ENCODE assay signal across 1 cellular context in the genomic region with DNA sequence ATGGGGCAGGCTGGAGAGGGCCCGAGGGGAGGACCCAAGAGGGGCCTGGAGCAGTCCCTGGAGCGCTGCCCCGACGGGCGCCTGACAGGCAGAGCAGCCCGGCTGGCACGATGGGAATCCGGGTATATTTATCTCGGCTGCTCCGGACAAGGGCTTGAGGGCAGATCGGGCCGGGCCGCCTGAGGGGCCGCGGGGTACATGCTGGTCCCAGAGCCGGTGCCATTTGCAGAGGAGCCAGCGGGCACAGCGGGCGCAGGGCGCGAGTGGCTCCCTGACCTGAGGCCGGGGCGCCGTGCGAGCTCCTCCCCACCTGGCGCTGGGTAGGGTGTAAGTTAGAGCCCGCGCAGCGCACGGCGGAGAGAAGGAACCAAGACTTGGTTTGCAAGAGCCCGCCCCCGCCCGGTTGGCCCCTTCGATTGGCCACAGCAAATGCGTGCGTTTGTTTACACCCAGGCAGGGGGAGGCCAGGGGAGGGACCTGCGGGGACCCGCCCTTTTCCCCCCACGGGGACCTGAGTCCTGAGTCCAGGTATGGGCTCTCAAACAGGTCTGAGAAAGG.
TF ChIP-seq lines count a peak whose summit lies in the region.

No MANE protein-coding gene starts in this region.

TF ChIP-seq in IMR-90, 13 proteins besides CTCF, POLR2A, EP300 and RAD21:
- TF ChIP-seq, protein P1, sequence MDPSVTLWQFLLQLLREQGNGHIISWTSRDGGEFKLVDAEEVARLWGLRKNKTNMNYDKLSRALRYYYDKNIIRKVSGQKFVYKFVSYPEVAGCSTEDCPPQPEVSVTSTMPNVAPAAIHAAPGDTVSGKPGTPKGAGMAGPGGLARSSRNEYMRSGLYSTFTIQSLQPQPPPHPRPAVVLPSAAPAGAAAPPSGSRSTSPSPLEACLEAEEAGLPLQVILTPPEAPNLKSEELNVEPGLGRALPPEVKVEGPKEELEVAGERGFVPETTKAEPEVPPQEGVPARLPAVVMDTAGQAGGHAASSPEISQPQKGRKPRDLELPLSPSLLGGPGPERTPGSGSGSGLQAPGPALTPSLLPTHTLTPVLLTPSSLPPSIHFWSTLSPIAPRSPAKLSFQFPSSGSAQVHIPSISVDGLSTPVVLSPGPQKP (IDR thresholded peaks at IDR 0.05; ENCODE audit: borderline replicate concordance, low read depth, low read length), result no peak
- no peak for TF ChIP-seq USF2 (IDR thresholded peaks at IDR 0.05; ENCODE audit: low read depth, low read length)
- TF ChIP-seq FOS (IDR thresholded peaks at IDR 0.05; ENCODE audit: low read depth, low read length), result no peak
- TF ChIP-seq NFE2L2 (IDR thresholded peaks at IDR 0.05; ENCODE audit: low read depth, low read length), result no peak
- no peak for TF ChIP-seq SMC3 (IDR thresholded peaks at IDR 0.05; ENCODE audit: low read depth, low read length)
- no peak for TF ChIP-seq MXI1 (IDR thresholded peaks at IDR 0.05; ENCODE audit: borderline replicate concordance, low read depth, low read length)
- TF ChIP-seq MAFK (IDR thresholded peaks at IDR 0.05; ENCODE audit: low read depth, low read length), result no peak
- TF ChIP-seq BHLHE40 (IDR thresholded peaks at IDR 0.05; ENCODE audit: low read depth, low read length), result no peak
- TF ChIP-seq CHD1 (IDR thresholded peaks at IDR 0.05; ENCODE audit: low read depth, low read length), result no peak
- TF ChIP-seq RFX5 (IDR thresholded peaks at IDR 0.05; ENCODE audit: low read depth, low read length), result no peak
- TF ChIP-seq MAZ (IDR thresholded peaks at IDR 0.05; ENCODE audit: borderline replicate concordance, low read depth, low read length), result no peak
